17 cellular contexts compared by ENCODE assay signal in genomic region chr3:36900474-36901443, GRCh38. TPM values are rescaled to one million over a fixed set of nuclear protein-coding genes. Genes with fewer than 3 reads are reported as not detected.
DNase-seq lines count a peak whose midpoint lies in the region; ATAC-seq and TF ChIP-seq lines count a peak whose summit lies in the region.
"Had no signal": no experiment of that assay in that cellular context is flagged by ENCODE, and none has a peak within 500 bp of the region (broad histone marks: within the 10 kb centered on the region; RNA-seq: fewer than 3 reads in every experiment).

No MANE protein-coding gene starts in this region.

- no peak for TF ChIP-seq CTCF in activated CD8-positive, alpha-beta T cell treated with anti-CD3 and anti-CD28 coated beads for 36 hours (IDR thresholded peaks at IDR 0.05)

- H3K36me3 Mint-ChIP-seq in IgD-negative memory B cell = peaks cover 16% of the 10 kb centered on the region
- peaks cover 17% of the 10 kb centered on the region for H3K36me3 Mint-ChIP-seq in activated CD8-positive, alpha-beta T cell treated with anti-CD3 and anti-CD28 coated beads for 36 hours (ENCODE audit: low read depth)
- H3K36me3 Mint-ChIP-seq in naive thymus-derived CD8-positive, alpha-beta T cell = peaks cover 0 to 76% (median 54%) of the 10 kb centered on the region in 3 donors

- H3K4me1 Mint-ChIP-seq in IgD-negative memory B cell = peaks cover 47 to 53% (median 48%) of the 10 kb centered on the region in 3 donors
- H3K4me1 Mint-ChIP-seq in activated CD8-positive, alpha-beta T cell treated with anti-CD3 and anti-CD28 coated beads for 36 hours (ENCODE audit: low read depth) = peaks cover 51% of the 10 kb centered on the region
- H3K4me1 Mint-ChIP-seq in naive thymus-derived CD8-positive, alpha-beta T cell = peaks cover 21 to 86% (median 62%) of the 10 kb centered on the region in 4 donors

- H3K9me3 ChIP-seq in MG63 = no peaks in the 10 kb centered on the region
- H3K9me3 ChIP-seq: left lung, Peyer's patch had no signal

- no peaks in the 10 kb centered on the region for H3K36me3 ChIP-seq in MG63
- H3K36me3 ChIP-seq: cardiac muscle cell had no signal

- no peaks in the 10 kb centered on the region for H3K27me3 ChIP-seq in MG63
- H3K27me3 ChIP-seq: cardiac muscle cell, left lung, Peyer's patch had no signal

- H3K27me3 Mint-ChIP-seq in IgD-negative memory B cell = no peaks in the 10 kb centered on the region
- no peaks in the 10 kb centered on the region for H3K27me3 Mint-ChIP-seq in activated CD8-positive, alpha-beta T cell treated with anti-CD3 and anti-CD28 coated beads for 36 hours
- H3K27me3 Mint-ChIP-seq in naive thymus-derived CD8-positive, alpha-beta T cell = no peaks in the 10 kb centered on the region
- H3K27me3 Mint-ChIP-seq: progenitor cell of endocrine pancreas had no signal

- H3K4me3 Mint-ChIP-seq in IgD-negative memory B cell = peak overlapping the region; percentile 25 to 90 (median 84)
- H3K4me3 Mint-ChIP-seq in activated CD8-positive, alpha-beta T cell treated with anti-CD3 and anti-CD28 coated beads for 36 hours = no peak overlapping the region
- peak overlapping the region; percentile 8 to 64 (median 45) for H3K4me3 Mint-ChIP-seq in naive thymus-derived CD8-positive, alpha-beta T cell
- H3K4me3 Mint-ChIP-seq: HFFc6 had no signal

- DNase-seq in NOMO-1 treated with DMSO at 0.1 percent for 48 hours (lab: John Stamatoyannopoulos, UW; ENCODE audit: unreplicated experiment) (peak; percentile 43), NOMO-1 treated with dmso at 0.1 percent for 144 hours (lab: John Stamatoyannopoulos, UW; ENCODE audit: unreplicated experiment) (no peak), SW480 (ENCODE audit: low spot score) (no peak), Kasumi-1 (lab: John Stamatoyannopoulos, UW) (no peak), MG63 (no peak)
- no peak for DNase-seq in activated CD8-positive, alpha-beta T cell treated with anti-CD3 and anti-CD28 coated beads for 36 hours
- DNase-seq in naive thymus-derived CD8-positive, alpha-beta T cell = no peak
- DNase-seq: 8988T; activated naive CD4-positive, alpha-beta T cell; HFFc6; left lung; NCI-H187 treated with DMSO at 0.1 percent for 48 hours; NCI-H510A; Peyer's patch had no signal

- H3K4me3 ChIP-seq in MG63 = no peak overlapping the region
- H3K4me3 ChIP-seq: cardiac muscle cell, left lung, Peyer's patch had no signal

- CTCF ChIA-PET in activated CD8-positive, alpha-beta T cell treated with anti-CD3 and anti-CD28 coated beads for 36 hours (lab: Charles Lee) = interaction anchor here (1.2 to 2.3 kb wide), 4 partner anchors 11 to 58 kb away, joined by 3 to 11 read pairs (median 6); no protein-coding TSS in a partner anchor

- ATAC-seq in activated CD8-positive, alpha-beta T cell treated with anti-CD3 and anti-CD28 coated beads for 36 hours = no peak
- ATAC-seq in naive thymus-derived CD8-positive, alpha-beta T cell = no peak
- ATAC-seq: left lung had no signal

- POLR2A ChIA-PET in activated CD8-positive, alpha-beta T cell treated with anti-CD3 and anti-CD28 coated beads for 36 hours (lab: Charles Lee) = interaction anchor here (0.6 kb wide), 1 partner anchor 32 kb away, joined by 3 read pairs; no protein-coding TSS in a partner anchor
- POLR2A ChIA-PET in naive thymus-derived CD8-positive, alpha-beta T cell (lab: Charles Lee) = interaction anchor here (1.3 kb wide), 1 partner anchor 43 kb away, joined by 4 read pairs; no protein-coding TSS in a partner anchor

- H3K9me3 Mint-ChIP-seq in IgD-negative memory B cell = no peaks in the 10 kb centered on the region
- peaks cover 3% of the 10 kb centered on the region for H3K9me3 Mint-ChIP-seq in activated CD8-positive, alpha-beta T cell treated with anti-CD3 and anti-CD28 coated beads for 36 hours
- no peaks in the 10 kb centered on the region for H3K9me3 Mint-ChIP-seq in naive thymus-derived CD8-positive, alpha-beta T cell
- H3K9me3 Mint-ChIP-seq: HFFc6 had no signal

- H3K27ac Mint-ChIP-seq in IgD-negative memory B cell = peak overlapping the region; percentile 89 to 92 (median 91)
- H3K27ac Mint-ChIP-seq in activated CD8-positive, alpha-beta T cell treated with anti-CD3 and anti-CD28 coated beads for 36 hours = peak overlapping the region; percentile 37
- H3K27ac Mint-ChIP-seq in naive thymus-derived CD8-positive, alpha-beta T cell = peak overlapping the region; percentile 73 to 95 (median 88)
- H3K27ac Mint-ChIP-seq: HFFc6, progenitor cell of endocrine pancreas had no signal

- intact Hi-C loops in activated CD8-positive, alpha-beta T cell treated with anti-CD3 and anti-CD28 coated beads for 36 hours (cut with micrococcal nuclease) = no loop called here

RNA-seq across cellular contexts. Expression of gene TRANK1, which starts 44.1 kb away (rescaled TPM):
- 27.7 TPM for polyA plus RNA-seq in IgD-negative memory B cell
- 10 to 100 TPM; 16.0 to 17.4 TPM for total RNA-seq in activated CD8-positive, alpha-beta T cell treated with anti-CD3 and anti-CD28 coated beads for 36 hours
- total RNA-seq in naive thymus-derived CD8-positive, alpha-beta T cell = 10 to 100 TPM; 84.5 to 92.3 TPM
- 10 to 100 TPM; 16.0 to 20.3 (median 17.9) TPM for polyA plus RNA-seq in naive thymus-derived CD8-positive, alpha-beta T cell
- total RNA-seq in MG63 (2014; rRNA removed; shearing (Covaris generic); ENCODE audit: low replicate concordance) = 1.0 and 3.8 TPM in 2 replicates

Comparison
In these comparisons a context has a peak if more than half of its experiments do, and no peak if none do; other contexts are left out.
1. H3K27ac Mint-ChIP-seq: peak in every context shown above with its lines; median percentile 91 in IgD-negative memory B cell; 88 in naive thymus-derived CD8-positive, alpha-beta T cell; 37 in activated CD8-positive, alpha-beta T cell treated with anti-CD3 and anti-CD28 coated beads for 36 hours.
2. RNA of gene TRANK1, which starts 44.1 kb away (total RNA-seq): 84.5 to 92.3 TPM in naive thymus-derived CD8-positive, alpha-beta T cell; 16.0 to 17.4 TPM in activated CD8-positive, alpha-beta T cell treated with anti-CD3 and anti-CD28 coated beads for 36 hours and 1.0 to 3.8 TPM in MG63; every median in the first group is over 4 times any median in the second.